ENCODE assay signal across 8 cellular contexts in the genomic region with DNA sequence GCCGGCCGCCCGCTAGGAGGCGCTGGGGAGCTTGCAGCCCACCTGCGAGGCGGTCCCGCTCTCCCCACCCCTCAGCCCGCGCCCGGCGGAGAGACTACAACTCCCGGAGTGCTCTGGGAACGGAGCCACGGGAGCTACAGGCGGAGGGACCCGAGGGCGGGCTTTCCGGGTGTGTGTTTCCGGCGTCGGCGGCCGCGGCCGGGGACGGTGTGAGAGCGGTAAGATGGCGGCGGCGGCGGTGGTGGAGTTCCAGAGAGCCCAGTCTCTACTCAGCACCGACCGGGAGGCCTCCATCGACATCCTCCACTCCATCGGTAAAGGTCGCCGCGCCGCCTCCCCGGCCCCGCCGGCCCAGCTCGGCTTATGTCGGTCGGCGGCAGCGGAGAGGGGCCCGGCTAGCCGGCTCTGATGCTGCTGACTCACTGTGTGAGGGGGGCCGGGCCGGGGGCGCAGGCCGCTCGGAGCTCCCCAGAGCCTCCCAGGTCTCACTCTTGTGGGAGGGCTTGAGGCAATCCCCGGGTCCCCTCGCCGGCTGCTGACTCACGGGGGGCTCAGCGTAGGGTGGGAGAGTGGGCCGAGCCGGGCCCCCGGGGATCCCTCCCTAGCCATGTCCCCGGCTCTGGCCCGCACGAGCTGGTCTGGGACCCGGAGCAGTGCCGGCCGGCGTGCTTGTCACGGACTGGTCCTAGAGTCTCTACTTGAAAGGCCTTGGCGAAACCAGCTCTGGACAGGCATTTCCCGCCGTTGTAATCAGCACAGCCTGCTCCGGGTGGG. TPM values are rescaled to one million over a fixed set of nuclear protein-coding genes. Genes with fewer than 3 reads are reported as not detected.
DNase-seq lines count a peak whose midpoint lies in the region; ATAC-seq, FAIRE-seq and TF ChIP-seq lines count a peak whose summit lies in the region.

A gene (plus strand): TSS at position 210 of the 774 bp plus-strand sequence. CDS start 14 bp downstream, at position 224.

- WGBS in smooth muscle cell (ENCODE audit: low lambda C conversion rate), result 1% methylated on average over 52 of the region's 74 CpGs

- H3K4me1 ChIP-seq in smooth muscle cell (ENCODE audit: low read depth), result peaks cover 12% of the 10 kb centered on the region

- TF ChIP-seq CTCF in WI38 (IDR thresholded peaks at IDR 0.05; ENCODE audit: low read depth, low read length) (no peak; the same call in 1 of the 2 replicates), bronchial epithelial cell (IDR thresholded peaks at IDR 0.05; ENCODE audit: insufficient read depth, low read length, severe bottlenecking) (peak; percentile 78), smooth muscle cell (IDR thresholded peaks at IDR 0.05; ENCODE audit: borderline replicate concordance, insufficient read depth, poor library complexity, severe bottlenecking) (peak; percentile 94)

- peak within 1 kb of the TSS; percentile 83 for H2AFZ ChIP-seq in smooth muscle cell (ENCODE audit: low read depth)

- H3K4me3 ChIP-seq in WI38 (ENCODE audit: low read depth, low read length), result peak within 1 kb of the TSS; percentile 97
- H3K4me3 ChIP-seq in bronchial epithelial cell (ENCODE audit: low read depth, low read length), result peak within 1 kb of the TSS; percentile 91
- H3K4me3 ChIP-seq in smooth muscle cell, result peak within 1 kb of the TSS; percentile 77

- H3K9me3 ChIP-seq in smooth muscle cell (replicated peaks; ENCODE audit: low read depth), result no peaks in the 10 kb centered on the region

- H4K20me1 ChIP-seq in smooth muscle cell (ENCODE audit: low read depth), result peaks cover 43% of the 10 kb centered on the region

- H3F3A ChIP-seq in smooth muscle cell (ENCODE audit: low read depth), result no peaks in the 10 kb centered on the region

- H3K27ac ChIP-seq in smooth muscle cell (ENCODE audit: low read depth), result peak within 1 kb of the TSS; percentile 99

- peak; percentile 98 for DNase-seq in AG08395 (ENCODE audit: low spot score)
- DNase-seq in NCI-H2227 (lab: John Stamatoyannopoulos, UW; ENCODE audit: unreplicated experiment), result peak; percentile 96
- peak; percentile 85 for DNase-seq in bronchial epithelial cell (ENCODE audit: low read depth)
- DNase-seq in iPS-NIHi11 (ENCODE audit: low spot score), result peak; percentile 100
- peak; percentile 90 for DNase-seq in smooth muscle cell (lab: John Stamatoyannopoulos, UW; ENCODE audit: unreplicated experiment)

- H3K27me3 ChIP-seq in bronchial epithelial cell (ENCODE audit: control insufficient read depth, insufficient read depth, low read length) (no peaks in the 10 kb centered on the region), smooth muscle cell (ENCODE audit: low read depth) (no peaks in the 10 kb centered on the region)

- peak within 1 kb of the TSS; percentile 98 for H3K9ac ChIP-seq in smooth muscle cell (ENCODE audit: low read depth)

- peaks cover 4% of the 10 kb centered on the region for H3K36me3 ChIP-seq in bronchial epithelial cell (ENCODE audit: control insufficient read depth, insufficient read depth, low read length)
- H3K36me3 ChIP-seq in smooth muscle cell (ENCODE audit: low read depth), result no peaks in the 10 kb centered on the region

- H3K79me2 ChIP-seq in smooth muscle cell (ENCODE audit: low read depth), result peaks cover 46% of the 10 kb centered on the region

- ATAC-seq in GM18873 (IDR thresholded peaks at IDR 0.05; ENCODE audit: low FRiP score, unreplicated experiment) (peak; percentile 79), HG03139 (IDR thresholded peaks at IDR 0.05; ENCODE audit: unreplicated experiment) (peak; percentile 93)

- no peak for FAIRE-seq in bronchial epithelial cell (lab: Jason Lieb, UNC)

- peak within 1 kb of the TSS; percentile 88 for H3K4me2 ChIP-seq in smooth muscle cell

RNA-seq across cellular contexts. Expression of the gene that starts here (rescaled TPM):
- total RNA-seq in bronchial epithelial cell (74.2 and 98.2 TPM in 2 replicates), smooth muscle cell (46.9 and 70.0 TPM in 2 replicates)
- 150 and 184 TPM in 2 replicates for polyA plus RNA-seq in smooth muscle cell

Comparison
In these comparisons a context has a peak if more than half of its experiments do, and no peak if none do; other contexts are left out.
1. Peak in every context shown above with its lines: DNase-seq, ATAC-seq, H3K4me3 ChIP-seq and H3K27ac ChIP-seq.